Comparison of ENCODE assay signal across 8 cellular contexts in genomic region chr3:183635431-183636220, GRCh38. TPM values are rescaled to one million over a fixed set of nuclear protein-coding genes. Genes with fewer than 3 reads are reported as not detected.
A peak's percentile ranks its signal among the peaks of the same experiment; 100 is the strongest.
DNase-seq lines count a peak whose midpoint lies in the region; ATAC-seq and TF ChIP-seq lines count a peak whose summit lies in the region.

TSS of gene KLHL24 (plus strand) at chr3:183635623. CDS start at chr3:183650357, 14,734 bp downstream.

- H4K20me1 ChIP-seq in DOHH2 (ENCODE audit: control insufficient read depth, insufficient read depth, low read depth, low read length) (no peaks in the 10 kb centered on the region), GM23338 (replicated peaks; ENCODE audit: insufficient read depth) (no peaks in the 10 kb centered on the region; the same call in 1 of the 2 replicates), fibroblast of lung (ENCODE audit: control insufficient read depth, extremely low read depth, insufficient read depth, low read length) (no peaks in the 10 kb centered on the region)

- peaks cover 8% of the 10 kb centered on the region; the same call in 2 of the 3 replicates for H3K4me1 Mint-ChIP-seq in GM23338
- peaks cover 7% of the 10 kb centered on the region for H3K4me1 Mint-ChIP-seq in activated T-helper 17 cell treated with anti-CD3 and anti-CD28 coated beads, Interleukin-2, amount 50 U/mL, for 72 hours
- H3K4me1 Mint-ChIP-seq in naive thymus-derived CD8-positive, alpha-beta T cell = peaks cover 14 to 47% (median 36%) of the 10 kb centered on the region in 4 donors

- H3K27ac Mint-ChIP-seq in GM23338 = peak within 1 kb of the TSS; percentile 91
- peak within 1 kb of the TSS; percentile 92 for H3K27ac Mint-ChIP-seq in activated T-helper 17 cell treated with anti-CD3 and anti-CD28 coated beads, Interleukin-2, amount 50 U/mL, for 72 hours
- peak within 1 kb of the TSS; percentile 89 to 99 (median 98) for H3K27ac Mint-ChIP-seq in naive thymus-derived CD8-positive, alpha-beta T cell

- H3K79me2 ChIP-seq in DOHH2 (ENCODE audit: control insufficient read depth, low read length) = peaks cover 42% of the 10 kb centered on the region
- H3K79me2 ChIP-seq in GM23338 (replicated peaks; ENCODE audit: insufficient read depth) = peaks cover 24% of the 10 kb centered on the region
- no peaks in the 10 kb centered on the region for H3K79me2 ChIP-seq in fibroblast of lung (ENCODE audit: control insufficient read depth, insufficient read depth, low read length)

- TF ChIP-seq CTCF in DOHH2 (IDR thresholded peaks at IDR 0.05; ENCODE audit: low read depth, low read length, poor library complexity, severe bottlenecking) (peak; percentile 22), GM23338 (conservative IDR thresholded peaks at IDR 0.05; ENCODE audit: low read depth in 2 of 2) (0 out of 4 replicates have a peak, but pooled peaks of 1 of the 2 experiments have one; percentile 8), fibroblast of lung (conservative IDR thresholded peaks at IDR 0.05 in 1 of 2, IDR thresholded peaks at IDR 0.05 in 1 of 2; ENCODE audit: low read depth in 1 of 2, low read length in 2 of 2) (no peak)

- H2AFZ ChIP-seq in GM23338 = peak within 1 kb of the TSS; percentile 80
- peak within 1 kb of the TSS; percentile 88 for H2AFZ ChIP-seq in fibroblast of lung (ENCODE audit: low read length)

- H3K4me3 ChIP-seq in DOHH2 (ENCODE audit: low read length) (peak within 1 kb of the TSS; percentile 99), GM23338 (peak within 1 kb of the TSS; percentile 77), fibroblast of lung (replicated peaks in 1 of 4; ENCODE audit: control extremely low read depth in 1 of 4, insufficient read depth in 1 of 4, low read depth in 3 of 4, low read length in 4 of 4) (peak within 1 kb of the TSS; percentile 55 to 94 (median 80))

- ATAC-seq in GM23338 = peak; percentile 86
- peak; percentile 84 for ATAC-seq in activated T-helper 17 cell treated with anti-CD3 and anti-CD28 coated beads, Interleukin-2, amount 50 U/mL, for 72 hours (replicated peaks)
- peak; percentile 76 to 80 for ATAC-seq in naive thymus-derived CD8-positive, alpha-beta T cell

- H3K4me1 ChIP-seq in DOHH2 (ENCODE audit: control insufficient read depth, low read length) (peaks cover 27% of the 10 kb centered on the region), GM23338 (ENCODE audit: insufficient read depth) (peaks cover 3% of the 10 kb centered on the region; the same call in 1 of the 2 replicates), fibroblast of lung (ENCODE audit: control insufficient read depth, extremely low read depth, insufficient read depth, low read length) (no peaks in the 10 kb centered on the region)

- H3K27me3 Mint-ChIP-seq in GM23338 (ENCODE audit: insufficient read depth, low read depth, poor library complexity) = peaks cover 4% of the 10 kb centered on the region
- no peaks in the 10 kb centered on the region for H3K27me3 Mint-ChIP-seq in activated T-helper 17 cell treated with anti-CD3 and anti-CD28 coated beads, Interleukin-2, amount 50 U/mL, for 72 hours
- H3K27me3 Mint-ChIP-seq in naive thymus-derived CD8-positive, alpha-beta T cell = peaks cover 0 to 1% (median 0%) of the 10 kb centered on the region in 5 donors

- no peaks in the 10 kb centered on the region for H3K27me3 ChIP-seq in DOHH2 (ENCODE audit: control insufficient read depth, low read length)
- H3K27me3 ChIP-seq in GM23338 (ENCODE audit: insufficient read depth) = no peaks in the 10 kb centered on the region
- H3K27me3 ChIP-seq in fibroblast of lung (ENCODE audit: control insufficient read depth, insufficient read depth, low read length) = no peaks in the 10 kb centered on the region

- peak within 1 kb of the TSS; percentile 71 for H3K9ac ChIP-seq in fibroblast of lung (ENCODE audit: insufficient read depth, low read length)

- H3K9me3 ChIP-seq in DOHH2 (ENCODE audit: control insufficient read depth, insufficient read depth, low read length) = no peaks in the 10 kb centered on the region
- H3K9me3 ChIP-seq in fibroblast of lung (ENCODE audit: control insufficient read depth, insufficient read depth, low read depth, low read length) = no peaks in the 10 kb centered on the region

- peak within 1 kb of the TSS; percentile 85 for H3K4me3 Mint-ChIP-seq in GM23338
- peak within 1 kb of the TSS; percentile 91 for H3K4me3 Mint-ChIP-seq in activated T-helper 17 cell treated with anti-CD3 and anti-CD28 coated beads, Interleukin-2, amount 50 U/mL, for 72 hours
- H3K4me3 Mint-ChIP-seq in naive thymus-derived CD8-positive, alpha-beta T cell = peak within 1 kb of the TSS; percentile 91 to 97 (median 95)

- peak within 1 kb of the TSS; percentile 78 for H3K4me2 ChIP-seq in DOHH2 (ENCODE audit: low read length)
- peak within 1 kb of the TSS; percentile 92 for H3K4me2 ChIP-seq in GM23338
- peak within 1 kb of the TSS; percentile 72 for H3K4me2 ChIP-seq in fibroblast of lung (ENCODE audit: extremely low read depth, insufficient read depth, low read length)

- H3K36me3 Mint-ChIP-seq in GM23338 (ENCODE audit: low read depth) = no peaks in the 10 kb centered on the region; the same call in 2 of the 3 replicates
- no peaks in the 10 kb centered on the region for H3K36me3 Mint-ChIP-seq in activated T-helper 17 cell treated with anti-CD3 and anti-CD28 coated beads, Interleukin-2, amount 50 U/mL, for 72 hours (ENCODE audit: low read depth)
- no peaks in the 10 kb centered on the region for H3K36me3 Mint-ChIP-seq in naive thymus-derived CD8-positive, alpha-beta T cell

- DNase-seq in GM23338 (ENCODE audit: low spot score) (peak; percentile 97), LHCN-M2 (ENCODE audit: low read depth) (peak; percentile 88), RPMI7951 (ENCODE audit: low read depth) (peak; percentile 92), fibroblast of lung (ENCODE audit: low read depth in 2 of 2) (peak; percentile 91 to 93)
- DNase-seq in naive thymus-derived CD8-positive, alpha-beta T cell = peak; percentile 79 to 95 (median 88)
- peak; percentile 82 to 88 (median 84) for DNase-seq in stimulated activated naive CD4-positive, alpha-beta T cell (lab: John Stamatoyannopoulos, UW)

- H3K9me2 ChIP-seq in DOHH2 (replicated peaks; ENCODE audit: control insufficient read depth, low read length) (no peaks in the 10 kb centered on the region), GM23338 (ENCODE audit: insufficient read depth) (no peaks in the 10 kb centered on the region)

- POLR2A ChIA-PET in naive thymus-derived CD8-positive, alpha-beta T cell (lab: Charles Lee) = interaction anchor here (0.6 to 3.9 kb wide), 24 partner anchors 10 to 679 kb away, joined by 3 to 42 read pairs (median 4); partner anchors contain the start of genes EIF2B5, KLHL6, MCF2L2 and PARL

- H3K27ac ChIP-seq in DOHH2 (ENCODE audit: low read depth, low read length) (peak within 1 kb of the TSS; percentile 86), GM23338 (ENCODE audit: low read depth) (peak within 1 kb of the TSS; percentile 63), fibroblast of lung (ENCODE audit: insufficient read depth, low read length) (peak within 1 kb of the TSS; percentile 78)

- H3K36me3 ChIP-seq in DOHH2 (ENCODE audit: control insufficient read depth, low read length) (peaks cover 19% of the 10 kb centered on the region), GM23338 (ENCODE audit: insufficient read depth) (no peaks in the 10 kb centered on the region), fibroblast of lung (ENCODE audit: control insufficient read depth, insufficient read depth, low read length) (no peaks in the 10 kb centered on the region)

- H3F3A ChIP-seq in DOHH2 (ENCODE audit: control insufficient read depth, insufficient read depth) = peaks cover 5% of the 10 kb centered on the region
- H3F3A ChIP-seq in GM23338 (replicated peaks; ENCODE audit: low read depth) = no peaks in the 10 kb centered on the region

- no peaks in the 10 kb centered on the region for H3K9me3 Mint-ChIP-seq in GM23338
- H3K9me3 Mint-ChIP-seq in activated T-helper 17 cell treated with anti-CD3 and anti-CD28 coated beads, Interleukin-2, amount 50 U/mL, for 72 hours = no peaks in the 10 kb centered on the region
- no peaks in the 10 kb centered on the region for H3K9me3 Mint-ChIP-seq in naive thymus-derived CD8-positive, alpha-beta T cell

TF ChIP-seq in GM23338, 12 proteins besides CTCF, POLR2A, EP300 and RAD21 (continues in another document):
- TF ChIP-seq ETS1 (IDR thresholded peaks at IDR 0.05) (peak; percentile 79; the same call in 1 of the 2 replicates), CREB1 (CRISPR knock-in tag; IDR thresholded peaks at IDR 0.05; ENCODE audit: low read depth) (peak; percentile 79)

RNA-seq across cellular contexts. Expression of gene KLHL24, which starts in this region (rescaled TPM):
- total RNA-seq in GM23338 (2014; rRNA removed; shearing (Covaris generic)) = 31.8 and 51.0 TPM in 2 replicates
- 5.9 and 8.2 TPM in 2 replicates for polyA plus RNA-seq in GM23338 (2016; fragmentation: Nextera tagmentation; extraction: Ambion mirVana)
- 15.3 and 20.3 TPM in 2 replicates for total RNA-seq in LHCN-M2 (2014; rRNA removed)
- polyA plus RNA-seq in LHCN-M2 (2012) = 3.7 TPM
- total RNA-seq in RPMI7951 (2014; rRNA removed; shearing (Covaris generic)) = 27.5 and 29.0 TPM in 2 replicates
- 10 to 100 TPM in 1 of 2 donors, 1 to 10 TPM in 1; 7.7 to 25.1 TPM for total RNA-seq in activated T-helper 17 cell treated with anti-CD3 and anti-CD28 coated beads, Interleukin-2, amount 50 U/mL, for 72 hours
- total RNA-seq in fibroblast of lung = 70.7 and 131 TPM in 2 replicates
- polyA plus RNA-seq in fibroblast of lung = 12.2 and 20.4 TPM in 2 replicates
- 4.6 and 6.3 TPM in 2 replicates for polyA plus RNA-seq in fibroblast of lung (2012)
- 2.4 and 8.3 TPM in 2 replicates for polyA minus RNA-seq in fibroblast of lung (ENCODE audit: low replicate concordance)
- total RNA-seq in naive thymus-derived CD8-positive, alpha-beta T cell = 100 to 1,000 TPM; 107 to 114 TPM
- 10 to 100 TPM; 42.4 to 46.3 (median 44.2) TPM for polyA plus RNA-seq in naive thymus-derived CD8-positive, alpha-beta T cell

Comparison
In these comparisons a context has a peak if more than half of its experiments do, and no peak if none do; other contexts are left out.
1. Peak in every context shown above with its lines: DNase-seq, ATAC-seq, H3K4me3 ChIP-seq and H3K27ac ChIP-seq.